In the genomic region with DNA sequence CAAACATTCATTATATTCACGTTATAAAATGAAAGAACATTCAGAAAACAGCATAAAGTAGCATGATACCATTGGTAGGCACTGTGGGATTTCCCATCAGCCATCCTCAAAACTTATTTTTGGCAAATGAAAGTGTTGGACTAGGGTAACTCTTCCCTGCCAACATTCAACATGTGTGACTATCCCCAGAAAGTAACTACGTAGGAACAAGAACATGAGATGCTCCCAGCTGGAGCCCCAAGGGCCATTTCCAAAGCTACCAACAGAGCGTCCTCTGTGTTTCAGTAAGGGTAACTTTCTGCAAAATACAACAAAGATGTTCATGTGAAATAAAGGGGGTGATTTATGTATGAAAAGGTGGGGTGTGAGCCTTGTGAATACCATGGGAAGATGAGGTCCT, we compare ENCODE assay signal across 19 cellular contexts. TPM values are rescaled to one million over a fixed set of nuclear protein-coding genes. Genes with fewer than 3 reads are reported as not detected.
A peak's percentile ranks its signal among the peaks of the same experiment; 100 is the strongest.
DNase-seq lines count a peak whose midpoint lies in the region; ATAC-seq and TF ChIP-seq lines count a peak whose summit lies in the region.
"Had no signal": no experiment of that assay in that cellular context is flagged by ENCODE, and none has a peak within 500 bp of the region (broad histone marks: within the 10 kb centered on the region; RNA-seq: fewer than 3 reads in every experiment).

No MANE protein-coding gene starts in this region.

- peaks cover 4% of the 10 kb centered on the region for H3K9me3 Mint-ChIP-seq in stimulated activated naive CD8-positive, alpha-beta T cell treated with anti-CD3 and anti-CD28 coated beads, Interleukin-15, Interleukin-2, amounts not matched to agents 100 ng/mL and 50 ng/mL, for 24 hours
- no peaks in the 10 kb centered on the region for H3K9me3 Mint-ChIP-seq in stimulated activated naive CD8-positive, alpha-beta T cell treated with anti-CD3 and anti-CD28 coated beads, Interleukin-15, amount 100 ng/mL, for 72 hours
- peaks cover 9% of the 10 kb centered on the region for H3K9me3 Mint-ChIP-seq in activated T-helper 2 cell treated with anti-CD3 and anti-CD28 coated beads, Interferon-gamma antibody, Interleukin-2, Interleukin-4, amounts not matched to agents 10 μg/mL and 5 μg/mL and 100 μg/mL, durations not matched to agents 14 hours and 24 hours and 36 hours
- H3K9me3 Mint-ChIP-seq in immature natural killer cell: no peaks in the 10 kb centered on the region
- H3K9me3 Mint-ChIP-seq: CD4-positive, alpha-beta memory T cell had no signal

- H3K4me1 Mint-ChIP-seq in stimulated activated naive CD8-positive, alpha-beta T cell treated with anti-CD3 and anti-CD28 coated beads, Interleukin-15, Interleukin-2, amounts not matched to agents 100 ng/mL and 50 ng/mL, for 24 hours (ENCODE audit: low read depth): peaks cover 48% of the 10 kb centered on the region
- peaks cover 40% of the 10 kb centered on the region for H3K4me1 Mint-ChIP-seq in stimulated activated naive CD8-positive, alpha-beta T cell treated with anti-CD3 and anti-CD28 coated beads, Interleukin-15, amount 100 ng/mL, for 72 hours
- H3K4me1 Mint-ChIP-seq in activated T-helper 2 cell treated with anti-CD3 and anti-CD28 coated beads, Interferon-gamma antibody, Interleukin-2, Interleukin-4, amounts not matched to agents 10 μg/mL and 5 μg/mL and 100 μg/mL, durations not matched to agents 14 hours and 24 hours and 36 hours (ENCODE audit: low read depth): peaks cover 50% of the 10 kb centered on the region
- H3K4me1 Mint-ChIP-seq in immature natural killer cell: peaks cover 27 to 28% of the 10 kb centered on the region in 2 donors

- no peak for TF ChIP-seq POLR2A in Peyer's patch (IDR thresholded peaks at IDR 0.05)

- H3K36me3 Mint-ChIP-seq in stimulated activated naive CD8-positive, alpha-beta T cell treated with anti-CD3 and anti-CD28 coated beads, Interleukin-15, Interleukin-2, amounts not matched to agents 100 ng/mL and 50 ng/mL, for 24 hours (ENCODE audit: low read depth): no peaks in the 10 kb centered on the region
- H3K36me3 Mint-ChIP-seq in activated T-helper 2 cell treated with anti-CD3 and anti-CD28 coated beads, Interferon-gamma antibody, Interleukin-2, Interleukin-4, amounts not matched to agents 10 μg/mL and 5 μg/mL and 100 μg/mL, durations not matched to agents 14 hours and 24 hours and 36 hours (ENCODE audit: low read depth): peaks cover 10% of the 10 kb centered on the region
- H3K36me3 Mint-ChIP-seq in immature natural killer cell: no peaks in the 10 kb centered on the region

- no peaks in the 10 kb centered on the region for H3K27me3 Mint-ChIP-seq in stimulated activated naive CD8-positive, alpha-beta T cell treated with anti-CD3 and anti-CD28 coated beads, Interleukin-15, Interleukin-2, amounts not matched to agents 100 ng/mL and 50 ng/mL, for 24 hours
- H3K27me3 Mint-ChIP-seq in stimulated activated naive CD8-positive, alpha-beta T cell treated with anti-CD3 and anti-CD28 coated beads, Interleukin-15, amount 100 ng/mL, for 72 hours: no peaks in the 10 kb centered on the region
- no peaks in the 10 kb centered on the region for H3K27me3 Mint-ChIP-seq in activated T-helper 2 cell treated with anti-CD3 and anti-CD28 coated beads, Interferon-gamma antibody, Interleukin-2, Interleukin-4, amounts not matched to agents 10 μg/mL and 5 μg/mL and 100 μg/mL, durations not matched to agents 14 hours and 24 hours and 36 hours (ENCODE audit: low read depth)
- H3K27me3 Mint-ChIP-seq in immature natural killer cell (ENCODE audit: low read depth in 3 of 3): peaks cover 2 to 7% (median 2%) of the 10 kb centered on the region in 3 donors
- H3K27me3 Mint-ChIP-seq: CD4-positive, alpha-beta memory T cell had no signal

- H3K36me3 ChIP-seq in Peyer's patch: no peaks in the 10 kb centered on the region
- H3K36me3 ChIP-seq: BLaER1 treated with 17β-estradiol and CSF1 and Interleukin-3, amounts not matched to agents 10 nM and 100 nM had no signal

- peak overlapping the region; percentile 39 for H3K4me3 Mint-ChIP-seq in stimulated activated naive CD8-positive, alpha-beta T cell treated with anti-CD3 and anti-CD28 coated beads, Interleukin-15, Interleukin-2, amounts not matched to agents 100 ng/mL and 50 ng/mL, for 24 hours
- H3K4me3 Mint-ChIP-seq in stimulated activated naive CD8-positive, alpha-beta T cell treated with anti-CD3 and anti-CD28 coated beads, Interleukin-15, amount 100 ng/mL, for 72 hours: no peak overlapping the region
- H3K4me3 Mint-ChIP-seq in activated T-helper 2 cell treated with anti-CD3 and anti-CD28 coated beads, Interferon-gamma antibody, Interleukin-2, Interleukin-4, amounts not matched to agents 10 μg/mL and 5 μg/mL and 100 μg/mL, durations not matched to agents 14 hours and 24 hours and 36 hours (ENCODE audit: low read depth): no peak overlapping the region
- H3K4me3 Mint-ChIP-seq in immature natural killer cell: peak overlapping the region in 2 of 5 donors; percentile 29 to 33

- ATAC-seq in stimulated activated naive CD8-positive, alpha-beta T cell treated with anti-CD3 and anti-CD28 coated beads, Interleukin-15, amount 100 ng/mL, for 72 hours: no peak
- ATAC-seq: A549 had no signal

- TF ChIP-seq CTCF in Peyer's patch (IDR thresholded peaks at IDR 0.05): no peak

- H3K4me3 ChIP-seq in Peyer's patch: no peak overlapping the region
- H3K4me3 ChIP-seq: A549; BLaER1 treated with 17β-estradiol and CSF1 and Interleukin-3, amounts not matched to agents 10 nM and 100 nM; SK-N-MC had no signal

- intact Hi-C loops in activated T-helper 2 cell treated with anti-CD3 and anti-CD28 coated beads, Interferon-gamma antibody, Interleukin-2, Interleukin-4, amounts not matched to agents 10 μg/mL and 5 μg/mL and 100 μg/mL, durations not matched to agents 14 hours and 24 hours and 36 hours (cut with micrococcal nuclease): loop anchor here (2.0 to 10.0 kb wide), 3 partner anchors 79 to 367 kb away; partner anchors contain the start of genes PARD6B and UBE2V1

- peaks cover 0 to 6% (median 3%) of the 10 kb centered on the region in 4 donors for H3K4me1 ChIP-seq in Peyer's patch

- no peak overlapping the region for H3K27ac ChIP-seq in Peyer's patch
- H3K27ac ChIP-seq: A549, SK-N-MC had no signal

- H3K27me3 ChIP-seq in Peyer's patch: no peaks in the 10 kb centered on the region
- H3K27me3 ChIP-seq: BLaER1 treated with 17β-estradiol and CSF1 and Interleukin-3, amounts not matched to agents 10 nM and 100 nM had no signal

- H3K27ac Mint-ChIP-seq in stimulated activated naive CD8-positive, alpha-beta T cell treated with anti-CD3 and anti-CD28 coated beads, Interleukin-15, Interleukin-2, amounts not matched to agents 100 ng/mL and 50 ng/mL, for 24 hours: no peak overlapping the region
- H3K27ac Mint-ChIP-seq in stimulated activated naive CD8-positive, alpha-beta T cell treated with anti-CD3 and anti-CD28 coated beads, Interleukin-15, amount 100 ng/mL, for 72 hours: no peak overlapping the region
- H3K27ac Mint-ChIP-seq in activated T-helper 2 cell treated with anti-CD3 and anti-CD28 coated beads, Interferon-gamma antibody, Interleukin-2, Interleukin-4, amounts not matched to agents 10 μg/mL and 5 μg/mL and 100 μg/mL, durations not matched to agents 14 hours and 24 hours and 36 hours: peak overlapping the region; percentile 56
- peak overlapping the region in 4 of 6 donors; percentile 17 to 45 (median 38) for H3K27ac Mint-ChIP-seq in immature natural killer cell

- no peaks in the 10 kb centered on the region for H3K9me3 ChIP-seq in Peyer's patch
- H3K9me3 ChIP-seq: Caco-2 had no signal

- DNase-seq in stimulated activated naive CD8-positive, alpha-beta T cell treated with anti-CD3 and anti-CD28 coated beads, Interleukin-15, amount 100 ng/mL, for 72 hours: no peak
- no peak for DNase-seq in activated T-helper 2 cell treated with anti-CD3 and anti-CD28 coated beads, Interferon-gamma antibody, Interleukin-2, Interleukin-4, amounts not matched to agents 10 μg/mL and 5 μg/mL and 100 μg/mL, durations not matched to agents 14 hours and 24 hours and 36 hours (ENCODE audit: low spot score)
- no peak for DNase-seq in immature natural killer cell
- no peak for DNase-seq in NCI-H2029 treated with DMSO at 0.1 percent for 48 hours (lab: John Stamatoyannopoulos, UW)
- DNase-seq in effector CD8-positive, alpha-beta T cell (lab: John Stamatoyannopoulos, UW): no peak
- no peak for DNase-seq in Peyer's patch
- DNase-seq: AML-193; Caco-2; CD4-positive, alpha-beta memory T cell; KG1; MM.1S; NCI-H2029; NCI-H2227 treated with DMSO at 0.1 percent for 48 hours; NCI-H526 treated with DMSO at 0.1 percent for 48 hours; SHP77 treated with DMSO at 0.1 percent for 48 hours had no signal

RNA-seq across cellular contexts. Expression of gene PTPN1, which starts 28.4 kb away (rescaled TPM):
- total RNA-seq in activated T-helper 2 cell treated with anti-CD3 and anti-CD28 coated beads, Interferon-gamma antibody, Interleukin-2, Interleukin-4, amounts not matched to agents 10 μg/mL and 5 μg/mL and 100 μg/mL, durations not matched to agents 14 hours and 24 hours and 36 hours: 93.2 and 94.6 TPM in 2 replicates
- 10 to 100 TPM; 18.4 to 38.3 (median 19.4) TPM for polyA plus RNA-seq in immature natural killer cell
- 10 to 100 TPM; 13.8 to 40.4 (median 22.0) TPM for total RNA-seq in Peyer's patch

Comparison
In these comparisons a context has a peak if more than half of its experiments do, and no peak if none do; other contexts are left out.
1. H3K27ac Mint-ChIP-seq: peak in activated T-helper 2 cell treated with anti-CD3 and anti-CD28 coated beads, Interferon-gamma antibody, Interleukin-2, Interleukin-4, amounts not matched to agents 10 μg/mL and 5 μg/mL and 100 μg/mL, durations not matched to agents 14 hours and 24 hours and 36 hours (single experiment) and immature natural killer cell (4 of 6); none in stimulated activated naive CD8-positive, alpha-beta T cell treated with anti-CD3 and anti-CD28 coated beads, Interleukin-15, Interleukin-2, amounts not matched to agents 100 ng/mL and 50 ng/mL, for 24 hours (single experiment) and stimulated activated naive CD8-positive, alpha-beta T cell treated with anti-CD3 and anti-CD28 coated beads, Interleukin-15, amount 100 ng/mL, for 72 hours (0 of 2).